Comparison of ENCODE assay signal across 1 cellular context in the genomic region with DNA sequence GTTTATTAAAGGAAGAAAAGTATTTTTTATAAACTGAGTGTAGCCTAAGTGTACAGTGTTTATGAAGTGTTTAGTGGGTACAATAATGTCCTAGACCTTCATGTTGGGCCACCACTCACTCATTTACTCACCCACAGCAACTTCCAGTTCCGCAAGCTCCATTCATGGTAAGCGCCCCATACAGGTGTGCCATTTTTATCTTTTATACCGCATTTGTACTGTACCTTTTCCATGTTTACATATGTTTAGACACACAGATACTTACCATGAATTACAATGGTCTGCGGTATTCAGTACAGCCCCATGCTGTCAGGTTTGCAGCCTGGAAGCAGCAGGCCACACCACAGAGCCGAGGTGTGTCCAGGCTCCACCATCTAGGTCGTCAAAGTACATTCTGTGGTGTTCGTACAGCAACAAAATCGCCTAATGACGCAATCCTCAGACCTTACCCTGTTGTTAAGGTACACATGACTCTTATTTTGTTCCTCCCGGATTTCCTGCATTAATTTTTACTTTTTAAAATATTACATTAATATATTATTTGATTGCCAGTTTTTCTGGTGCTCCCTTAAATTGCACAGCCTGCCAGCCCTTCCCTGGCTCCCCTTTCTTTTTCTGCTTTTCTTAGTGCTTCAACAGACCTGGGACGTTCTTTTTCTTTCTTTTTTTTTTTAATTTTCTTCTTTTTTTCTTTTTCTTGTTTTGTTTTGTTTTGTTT.
TF ChIP-seq lines count a peak whose summit lies in the region.

No MANE protein-coding gene starts in this region.

TF ChIP-seq in A549, 52 proteins besides CTCF, POLR2A, EP300 and RAD21 (continued from another document):
- TF ChIP-seq, protein P1, sequence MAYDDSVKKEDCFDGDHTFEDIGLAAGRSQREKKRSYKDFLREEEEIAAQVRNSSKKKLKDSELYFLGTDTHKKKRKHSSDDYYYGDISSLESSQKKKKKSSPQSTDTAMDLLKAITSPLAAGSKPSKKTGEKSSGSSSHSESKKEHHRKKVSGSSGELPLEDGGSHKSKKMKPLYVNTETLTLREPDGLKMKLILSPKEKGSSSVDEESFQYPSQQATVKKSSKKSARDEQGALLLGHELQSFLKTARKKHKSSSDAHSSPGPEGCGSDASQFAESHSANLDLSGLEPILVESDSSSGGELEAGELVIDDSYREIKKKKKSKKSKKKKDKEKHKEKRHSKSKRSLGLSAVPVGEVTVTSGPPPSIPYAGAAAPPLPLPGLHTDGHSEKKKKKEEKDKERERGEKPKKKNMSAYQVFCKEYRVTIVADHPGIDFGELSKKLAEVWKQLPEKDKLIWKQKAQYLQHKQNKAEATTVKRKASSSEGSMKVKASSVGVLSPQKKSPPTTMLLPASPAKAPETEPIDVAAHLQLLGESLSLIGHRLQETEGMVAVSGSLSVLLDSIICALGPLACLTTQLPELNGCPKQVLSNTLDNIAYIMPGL (CRISPR knock-in tag; IDR thresholded peaks at IDR 0.05; ENCODE audit: borderline replicate concordance): no peak
